ENCODE assay signal across 1 cellular context in genomic region chr7:106165328-106165727, GRCh38.
TF ChIP-seq lines count a peak whose summit lies in the region.

No MANE protein-coding gene starts in this region.

TF ChIP-seq in GM12878, 131 proteins besides CTCF, POLR2A, EP300 and RAD21:
- no peak for TF ChIP-seq PRDM15 (CRISPR knock-in tag; IDR thresholded peaks at IDR 0.05)
- TF ChIP-seq JUNB (IDR thresholded peaks at IDR 0.05), result no peak
- TF ChIP-seq SIN3A (IDR thresholded peaks at IDR 0.05; ENCODE audit: low read depth, low read length), result no peak
- TF ChIP-seq IKZF2 (IDR thresholded peaks at IDR 0.05), result no peak
- no peak for TF ChIP-seq MYB (IDR thresholded peaks at IDR 0.05; ENCODE audit: borderline replicate concordance, low read depth, low read length)
- no peak for TF ChIP-seq E2F8 (IDR thresholded peaks at IDR 0.05; ENCODE audit: low read depth, partially characterized antibody)
- TF ChIP-seq PKNOX1 (IDR thresholded peaks at IDR 0.05), result no peak
- no peak for TF ChIP-seq SREBF2 (IDR thresholded peaks at IDR 0.05; ENCODE audit: low read length)
- no peak for TF ChIP-seq ATF7 (IDR thresholded peaks at IDR 0.05; ENCODE audit: low read depth)
- no peak for TF ChIP-seq ZNF384 (IDR thresholded peaks at IDR 0.05; ENCODE audit: borderline replicate concordance, low read depth, low read length)
- no peak for TF ChIP-seq BRCA1 (IDR thresholded peaks at IDR 0.05; ENCODE audit: low read depth, low read length)
- TF ChIP-seq MEF2B (IDR thresholded peaks at IDR 0.05; ENCODE audit: partially characterized antibody, poor library complexity, severe bottlenecking), result peak; percentile 47
- TF ChIP-seq TARDBP (IDR thresholded peaks at IDR 0.05; ENCODE audit: borderline replicate concordance), result no peak
- no peak for TF ChIP-seq YY1 (IDR thresholded peaks at IDR 0.05; ENCODE audit: low read depth, low read length)
- TF ChIP-seq USF2 (IDR thresholded peaks at IDR 0.05; ENCODE audit: borderline replicate concordance, low read depth, low read length), result no peak
- TF ChIP-seq SPI1 (IDR thresholded peaks at IDR 0.05; ENCODE audit: borderline replicate concordance, insufficient read depth, low read depth, low read length), result peak; percentile 27; the same call in 1 of the 2 replicates
